1 cellular context compared by ENCODE assay signal in genomic region chr12:19440916-19441315, GRCh38.
TF ChIP-seq lines count a peak whose summit lies in the region.

No MANE protein-coding gene starts in this region.

TF ChIP-seq in A549, 52 proteins besides CTCF, POLR2A, EP300 and RAD21 (continued from another document):
- TF ChIP-seq RNF2 (IDR thresholded peaks at IDR 0.05; ENCODE audit: borderline replicate concordance, low read depth) (no peak), BHLHE40 (IDR thresholded peaks at IDR 0.05; ENCODE audit: low read depth, low read length) (no peak), EHMT2 (IDR thresholded peaks at IDR 0.05; ENCODE audit: low read depth) (no peak), ZSCAN20 (CRISPR knock-in tag; IDR thresholded peaks at IDR 0.05) (no peak), RARB (CRISPR knock-in tag; IDR thresholded peaks at IDR 0.05) (no peak), ZNF302 (CRISPR knock-in tag; IDR thresholded peaks at IDR 0.05) (no peak), PBX3 (IDR thresholded peaks at IDR 0.05) (no peak)
